In genomic region chr9:265209-265900, GRCh38 we compare ENCODE assay signal across 17 cellular contexts. TPM values are rescaled to one million over a fixed set of nuclear protein-coding genes. Genes with fewer than 3 reads are reported as not detected.
DNase-seq lines count a peak whose midpoint lies in the region; ATAC-seq and TF ChIP-seq lines count a peak whose summit lies in the region.
"Had no signal": no experiment of that assay in that cellular context is flagged by ENCODE, and none has a peak within 500 bp of the region (broad histone marks: within the 10 kb centered on the region; RNA-seq: fewer than 3 reads in every experiment).

No MANE protein-coding gene starts in this region.

- no peak overlapping the region for H3K4me3 Mint-ChIP-seq in CD8-positive, alpha-beta memory T cell
- H3K4me3 Mint-ChIP-seq: CD4-positive, alpha-beta T cell had no signal

- DNase-seq in adrenal gland: peak in 4 of 7 donors; percentile 36 to 60 (median 43)
- peak; percentile 60 for DNase-seq in renal cortical epithelial cell (ENCODE audit: low read depth)
- DNase-seq in CD8-positive, alpha-beta memory T cell: no peak
- DNase-seq: ACHN; BE2C; C1 segment of cervical spinal cord; CD4-positive, alpha-beta T cell; DMS79 treated with DMSO at 0.1 percent for 48 hours; GF-D8; GOT3; H7 had no signal

- H3K27me3 ChIP-seq in adrenal gland: no peaks in the 10 kb centered on the region
- no peaks in the 10 kb centered on the region for H3K27me3 ChIP-seq in CD8-positive, alpha-beta memory T cell (ENCODE audit: insufficient read depth, low read length, poor library complexity, severe bottlenecking)
- H3K27me3 ChIP-seq: BE2C had no signal

- H3K27ac Mint-ChIP-seq in CD8-positive, alpha-beta memory T cell: peak overlapping the region in 1 of 8 donors; percentile 10
- H3K27ac Mint-ChIP-seq: CD4-positive, alpha-beta T cell had no signal

- no peak for ATAC-seq in GM19395 (IDR thresholded peaks at IDR 0.05; ENCODE audit: unreplicated experiment)
- ATAC-seq in HG03354 (IDR thresholded peaks at IDR 0.05; ENCODE audit: poor library complexity, severe bottlenecking, unreplicated experiment): no peak
- ATAC-seq: HCT116, K562 had no signal

- peaks cover 7 to 20% of the 10 kb centered on the region in 2 donors for H3K4me1 ChIP-seq in adrenal gland (replicated peaks in 1 of 2)
- no peaks in the 10 kb centered on the region for H3K4me1 ChIP-seq in CD8-positive, alpha-beta memory T cell (ENCODE audit: insufficient read depth, low read length)
- H3K4me1 ChIP-seq: BE2C had no signal

- no peaks in the 10 kb centered on the region for H3K27me3 Mint-ChIP-seq in CD8-positive, alpha-beta memory T cell
- H3K27me3 Mint-ChIP-seq: CD4-positive, alpha-beta T cell had no signal

- TF ChIP-seq RAD21 in Ishikawa (IDR thresholded peaks at IDR 0.05; ENCODE audit: low read depth): no peak

- H3K4me3 ChIP-seq in adrenal gland: no peak overlapping the region
- no peak overlapping the region for H3K4me3 ChIP-seq in CD8-positive, alpha-beta memory T cell (ENCODE audit: low read length)
- H3K4me3 ChIP-seq: K562 had no signal

- POLR2A ChIA-PET in CD8-positive, alpha-beta memory T cell (lab: Charles Lee): interaction anchor here (0.5 kb wide), 1 partner anchor 49 kb away, joined by 4 read pairs; no protein-coding TSS in a partner anchor

- CTCF ChIA-PET in CD8-positive, alpha-beta memory T cell (lab: Charles Lee): interaction anchor here (1.6 kb wide), 1 partner anchor 50 kb away, joined by 6 read pairs; the partner anchor contains the start of gene DOCK8

- H3K9me3 Mint-ChIP-seq in CD8-positive, alpha-beta memory T cell: no peaks in the 10 kb centered on the region
- H3K9me3 Mint-ChIP-seq: CD4-positive, alpha-beta T cell had no signal

- no peak for TF ChIP-seq CTCF in adrenal gland (IDR thresholded peaks at IDR 0.05)

- no peak for TF ChIP-seq POLR2A in adrenal gland (IDR thresholded peaks at IDR 0.05)

- WGBS in adrenal gland, 4 donors: 30 to 43% (median 34%) methylated on average over 7 of the region's 7 CpGs

- no peaks in the 10 kb centered on the region for H3K36me3 ChIP-seq in adrenal gland (replicated peaks in 1 of 2)
- H3K36me3 ChIP-seq in CD8-positive, alpha-beta memory T cell (ENCODE audit: insufficient read depth, low read length): no peaks in the 10 kb centered on the region
- H3K36me3 ChIP-seq: BE2C had no signal

- no peaks in the 10 kb centered on the region for H3K9me3 ChIP-seq in adrenal gland (replicated peaks in 1 of 3)
- H3K9me3 ChIP-seq in CD8-positive, alpha-beta memory T cell (ENCODE audit: low read length): no peaks in the 10 kb centered on the region
- H3K9me3 ChIP-seq: BE2C had no signal

- intact Hi-C loops in adrenal gland (cut with DNase I): no loop called here

- no peak for TF ChIP-seq EP300 in Ishikawa (IDR thresholded peaks at IDR 0.05; ENCODE audit: borderline replicate concordance)

- peaks cover 11 to 39% (median 30%) of the 10 kb centered on the region in 3 donors for H3K4me1 Mint-ChIP-seq in CD8-positive, alpha-beta memory T cell

- no peaks in the 10 kb centered on the region for H3K36me3 Mint-ChIP-seq in CD8-positive, alpha-beta memory T cell

- peak overlapping the region in 1 of 5 donors; percentile 29 for H3K27ac ChIP-seq in adrenal gland
- no peak overlapping the region for H3K27ac ChIP-seq in CD8-positive, alpha-beta memory T cell (ENCODE audit: low read depth, low read length)

TF ChIP-seq in Ishikawa, 13 proteins besides CTCF, POLR2A, EP300 and RAD21:
- TF ChIP-seq EGR1 (IDR thresholded peaks at IDR 0.05): no peak
- TF ChIP-seq CEBPB (IDR thresholded peaks at IDR 0.05): peak; percentile 7; the same call in 1 of the 2 replicates

RNA-seq across cellular contexts. Expression of gene DOCK8, which starts 50.7 kb away (rescaled TPM):
- total RNA-seq in adrenal gland: 100 to 1,000 TPM in 1 of 8 donors, 10 to 100 TPM in 7; 29.4 to 134 (median 50.2) TPM
- polyA plus RNA-seq in adrenal gland: 100 to 1,000 TPM in 1 of 3 donors, 10 to 100 TPM in 1, 1 to 10 TPM in 1; 8.3 to 110 (median 13.7) TPM
- total RNA-seq in renal cortical epithelial cell: 0.85 and 1.6 TPM in 2 replicates
- 100 to 1,000 TPM; 136 to 141 TPM for total RNA-seq in CD8-positive, alpha-beta memory T cell
- polyA plus RNA-seq in CD8-positive, alpha-beta memory T cell: 71.6 TPM
- total RNA-seq: HT-29 had no signal

Comparison
In these comparisons a context has a peak if more than half of its experiments do, and no peak if none do; other contexts are left out.
1. DNase-seq: peak in adrenal gland (4 of 7) and renal cortical epithelial cell (single experiment); none in CD8-positive, alpha-beta memory T cell (0 of 5).
2. RNA of gene DOCK8, which starts 50.7 kb away (total RNA-seq): 136 to 141 TPM in CD8-positive, alpha-beta memory T cell and 29.4 to 134 TPM in adrenal gland; 0.85 to 1.6 TPM in renal cortical epithelial cell; every median in the first group is over 10 times any median in the second.